Comparison of ENCODE assay signal across 25 cellular contexts in the genomic region with DNA sequence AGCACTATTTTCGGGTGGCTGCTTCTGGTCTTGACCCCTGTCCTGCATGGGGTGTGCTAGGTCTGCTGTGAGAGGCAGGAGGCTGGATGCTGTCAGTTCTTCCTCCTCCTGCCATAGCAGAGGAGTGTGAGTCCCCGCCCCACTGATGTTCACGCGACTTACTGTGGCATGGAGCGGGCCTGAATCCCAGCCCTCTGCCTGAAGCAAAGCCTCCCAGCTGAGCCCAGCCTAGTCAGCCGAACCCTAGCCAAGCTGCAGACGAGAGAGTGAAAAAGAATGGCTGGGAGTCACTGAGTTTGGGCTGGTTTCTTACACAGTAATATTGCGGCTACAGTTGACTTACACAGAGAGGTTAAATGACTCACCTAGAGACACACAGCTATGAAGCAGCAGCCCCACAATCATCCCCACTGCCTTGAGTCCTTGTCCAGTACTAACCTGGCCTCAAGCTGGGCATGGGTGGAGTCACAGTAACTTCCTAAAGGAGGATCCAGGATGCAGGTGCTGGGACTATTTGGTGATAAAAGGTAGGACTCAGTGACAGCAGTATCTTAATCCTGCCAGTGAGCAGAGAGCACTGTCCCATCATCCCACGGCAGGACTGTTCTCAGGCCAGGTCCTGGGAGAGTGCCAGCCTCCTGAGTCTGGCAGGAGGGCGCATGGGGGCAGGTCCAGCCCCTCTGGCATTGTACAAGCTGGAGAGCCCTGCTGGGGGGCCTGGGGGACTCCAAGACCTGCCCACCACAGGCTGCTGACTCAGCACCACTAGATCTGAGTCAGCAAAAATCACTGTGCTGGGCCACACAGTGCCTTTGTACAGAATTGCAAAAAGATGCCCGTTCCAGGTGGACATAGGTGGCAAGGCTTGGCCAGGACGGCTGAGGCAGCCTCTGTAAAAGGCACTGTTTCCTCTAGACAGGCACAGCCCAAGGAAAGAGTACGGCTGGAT.
"Had no signal": no experiment of that assay in that cellular context is flagged by ENCODE, and none has a peak within 500 bp of the region (broad histone marks: within the 10 kb centered on the region; RNA-seq: fewer than 3 reads in every experiment).

No MANE protein-coding gene starts in this region.

- H3K27ac ChIP-seq: body of pancreas, cardiac muscle cell, left lung, testis, vagina had no signal

- H3K4me1 Mint-ChIP-seq: activated naive CD4-positive, alpha-beta T cell treated with anti-CD3 and anti-CD28 coated beads, Interleukin-2, amount 50 U/mL, for 24 hours had no signal

- H3K27me3 ChIP-seq: body of pancreas, cardiac muscle cell, testis, vagina had no signal

- H3K4me3 Mint-ChIP-seq: activated naive CD4-positive, alpha-beta T cell treated with anti-CD3 and anti-CD28 coated beads, Interleukin-2, amount 50 U/mL, for 24 hours; dendritic cell treated with granulocyte-macrophage colony-stimulating factor and Interleukin-4, amounts not matched to agents 40 ng/mL and 50 ng/mL, for 4 days; T-helper 1 cell treated with Interleukin-12 subunit alpha and Interleukin-12 subunit beta and Interleukin-4 antibody, amounts not matched to agents 30 μg/mL and 1 μg/mL, for 36 hours; WTC11 had no signal

- H3K9me3 Mint-ChIP-seq: activated naive CD4-positive, alpha-beta T cell treated with anti-CD3 and anti-CD28 coated beads, Interleukin-2, amount 50 U/mL, for 24 hours; dendritic cell treated with granulocyte-macrophage colony-stimulating factor and Interleukin-4, amounts not matched to agents 40 ng/mL and 50 ng/mL, for 4 days; T-helper 1 cell treated with Interleukin-12 subunit alpha and Interleukin-12 subunit beta and Interleukin-4 antibody, amounts not matched to agents 30 μg/mL and 1 μg/mL, for 36 hours; WTC11 had no signal

- DNase-seq: activated CD4-positive, alpha-beta T cell treated with anti-CD3 and anti-CD28 coated beads, Interleukin-2, amount 50 U/mL, for 4 hours; activated gamma-delta T cell; activated T-cell treated with anti-CD3 and anti-CD28 coated beads, Interleukin-2, amount 50 U/mL, for 48 hours; anterior cingulate cortex; body of pancreas; effector CD4-positive, alpha-beta T cell; erythroblast; foreskin fibroblast; left lung; mammary epithelial cell; occipital lobe; stimulated activated CD4-positive, alpha-beta T cell treated with anti-CD3 and anti-CD28 coated beads, Interleukin-2, amount 100 ng/mL, for 48 hours; stimulated activated CD8-positive, alpha-beta memory T cell treated with anti-CD3 and anti-CD28 coated beads, Interleukin-4, amount 100 ng/mL, for 48 hours; stimulated activated naive CD4-positive, alpha-beta T cell; T1000; testis; trophoblast cell had no signal

- H3K36me3 ChIP-seq: cardiac muscle cell, left lung, vagina had no signal

- H3K27ac Mint-ChIP-seq: activated naive CD4-positive, alpha-beta T cell treated with anti-CD3 and anti-CD28 coated beads, Interleukin-2, amount 50 U/mL, for 24 hours; dendritic cell treated with granulocyte-macrophage colony-stimulating factor and Interleukin-4, amounts not matched to agents 40 ng/mL and 50 ng/mL, for 4 days; T-helper 1 cell treated with Interleukin-12 subunit alpha and Interleukin-12 subunit beta and Interleukin-4 antibody, amounts not matched to agents 30 μg/mL and 1 μg/mL, for 36 hours; WTC11 had no signal

- ATAC-seq: body of pancreas, left lung, sciatic nerve, WTC11 had no signal

- H3K4me3 ChIP-seq: body of pancreas, cardiac muscle cell, left lung, smooth muscle cell, testis, vagina had no signal

- H3K9me3 ChIP-seq: body of pancreas, left lung, testis, vagina had no signal

- H3K36me3 Mint-ChIP-seq: activated naive CD4-positive, alpha-beta T cell treated with anti-CD3 and anti-CD28 coated beads, Interleukin-2, amount 50 U/mL, for 24 hours; WTC11 had no signal
